In the genomic region with DNA sequence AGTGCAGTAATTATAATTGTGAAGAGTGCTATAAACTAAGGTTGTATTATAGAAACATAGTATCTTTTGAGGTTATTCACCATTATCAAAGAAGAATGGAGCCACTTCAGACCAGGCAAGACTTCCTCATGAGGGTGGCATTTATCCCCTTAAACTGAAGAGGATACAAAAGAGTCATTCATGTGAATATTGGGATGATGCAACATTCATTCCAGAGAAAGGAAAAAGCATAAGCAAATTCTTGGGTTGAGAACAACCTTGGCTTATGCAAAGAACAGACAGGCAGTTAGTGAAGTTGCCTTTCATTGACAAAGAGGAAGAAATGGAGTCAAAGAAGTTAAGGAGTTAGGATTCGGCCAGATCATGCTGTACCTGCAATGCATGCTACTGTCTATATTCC, we compare ENCODE assay signal across 22 cellular contexts.
DNase-seq lines count a peak whose midpoint lies in the region; ATAC-seq, FAIRE-seq and TF ChIP-seq lines count a peak whose summit lies in the region.
"Had no signal": no experiment of that assay in that cellular context is flagged by ENCODE, and none has a peak within 500 bp of the region (broad histone marks: within the 10 kb centered on the region; RNA-seq: fewer than 3 reads in every experiment).

No MANE protein-coding gene starts in this region.

- no peaks in the 10 kb centered on the region for H3K4me1 ChIP-seq in HepG2 (ENCODE audit: insufficient read depth, low read length)
- no peaks in the 10 kb centered on the region for H3K4me1 ChIP-seq in right lobe of liver
- H3K4me1 ChIP-seq: BLaER1 treated with 17β-estradiol and CSF1 and Interleukin-3, amounts not matched to agents 10 nM and 100 nM had no signal

- CTCF ChIA-PET in HepG2 (lab: Yijun Ruan, JAX; ENCODE audit: low intra/inter-chr PET ratio, low total read pairs) = no interaction called here

- no peaks in the 10 kb centered on the region for H3K79me2 ChIP-seq in HepG2 (ENCODE audit: insufficient read depth, low read length)

- no peaks in the 10 kb centered on the region for H4K20me1 ChIP-seq in HepG2 (ENCODE audit: insufficient read depth, low read length)
- H4K20me1 ChIP-seq: BLaER1 treated with 17β-estradiol and CSF1 and Interleukin-3, amounts not matched to agents 10 nM and 100 nM had no signal

- TF ChIP-seq EP300 in HepG2 (IDR thresholded peaks at IDR 0.05; ENCODE audit: low read depth in 2 of 2, low read length in 2 of 2) = no peak
- TF ChIP-seq EP300 in HepG2 (CRISPR knock-in tag; IDR thresholded peaks at IDR 0.05; ENCODE audit: borderline replicate concordance) = no peak

- H3K9me3 ChIP-seq in HepG2 (ENCODE audit: low read length) = peaks cover 21% of the 10 kb centered on the region
- no peaks in the 10 kb centered on the region for H3K9me3 ChIP-seq in right lobe of liver
- H3K9me3 ChIP-seq: BLaER1 treated with 17β-estradiol and CSF1 and Interleukin-3, amounts not matched to agents 10 nM and 100 nM; MG63 had no signal

- H3K4me3 ChIP-seq in HepG2 (replicated peaks in 1 of 3; ENCODE audit: insufficient read depth in 1 of 3, low read depth in 2 of 3, low read length in 3 of 3) (no peak overlapping the region), right lobe of liver (no peak overlapping the region)
- H3K4me3 ChIP-seq: BLaER1 treated with 17β-estradiol and CSF1 and Interleukin-3, amounts not matched to agents 10 nM and 100 nM; MG63 had no signal

- FAIRE-seq in HepG2 (lab: Jason Lieb, UNC) (no peak), HTR-8/SVneo (lab: Jason Lieb, UNC) (no peak)
- FAIRE-seq: GM12892, RCC 7860 had no signal

- TF ChIP-seq CTCF in HepG2 (CRISPR knock-in tag; IDR thresholded peaks at IDR 0.05) = no peak
- TF ChIP-seq CTCF in right lobe of liver (IDR thresholded peaks at IDR 0.05) = no peak

- TF ChIP-seq POLR2A in HepG2 (IDR thresholded peaks at IDR 0.05; ENCODE audit: insufficient read depth in 1 of 2, low read depth in 2 of 2, low read length in 2 of 2) (no peak), right lobe of liver (IDR thresholded peaks at IDR 0.05) (no peak)

- WGBS in HepG2 (ENCODE audit: low lambda C conversion rate) = 4% methylated on average over 1 of the region's 1 CpG
- 64% methylated on average over 1 of the region's 1 CpG for WGBS in right lobe of liver (ENCODE audit: insufficient coverage, low coverage, low lambda C conversion rate, missing lambda C conversion rate)

- no peak overlapping the region for H2AFZ ChIP-seq in HepG2 (ENCODE audit: low read length)

- no peak overlapping the region for H3K27ac ChIP-seq in HepG2 (ENCODE audit: extremely low read length, insufficient read depth, low read length)
- no peak overlapping the region for H3K27ac ChIP-seq in right lobe of liver
- H3K27ac ChIP-seq: BLaER1 treated with 17β-estradiol and CSF1 and Interleukin-3, amounts not matched to agents 10 nM and 100 nM had no signal

- DNase-seq in HepG2 (ENCODE audit: low spot score) (no peak), right lobe of liver (no peak), SK-MEL-5 (ENCODE audit: low read depth, low spot score) (peak; percentile 95), kidney tubule cell (ENCODE audit: low spot score) (peak; percentile 14), HTR-8/SVneo (ENCODE audit: insufficient read length, low spot score) (no peak)
- DNase-seq: AML-193; CD4-positive, alpha-beta T cell; DMS 273 treated with DMSO at 0.1 percent for 48 hours; DND-41; H7; KG1; MG63; NCI-H2029; NCI-H2227 treated with DMSO at 0.1 percent for 48 hours; NCI-H774; SIG-M5 had no signal

- ATAC-seq in HepG2 = no peak
- no peak for ATAC-seq in right lobe of liver
- ATAC-seq in GM21717 (IDR thresholded peaks at IDR 0.05; ENCODE audit: unreplicated experiment) = no peak
- ATAC-seq in HG02642 (IDR thresholded peaks at IDR 0.05; ENCODE audit: poor library complexity, unreplicated experiment) = no peak
- ATAC-seq: SK-N-SH treated with all-trans-retinoic acid at 6 μM for 48 hours had no signal

- no peaks in the 10 kb centered on the region for H3K36me3 ChIP-seq in HepG2 (replicated peaks in 1 of 2; ENCODE audit: control insufficient read depth in 1 of 2, insufficient read depth in 2 of 2, low read length in 2 of 2)
- no peaks in the 10 kb centered on the region for H3K36me3 ChIP-seq in right lobe of liver
- H3K36me3 ChIP-seq: BLaER1 treated with 17β-estradiol and CSF1 and Interleukin-3, amounts not matched to agents 10 nM and 100 nM; MG63 had no signal

- no peak for TF ChIP-seq RAD21 in HepG2 (CRISPR knock-in tag; IDR thresholded peaks at IDR 0.05)

- no TSS peak for BruUV-seq in HepG2 (replicated peaks; lab: Mats Ljungman, UMichigan)

- in situ Hi-C loops in HepG2 (cut with HindIII; ENCODE audit: extremely low pct_ligation_motif_present, low pct_unique_long_range_greater_than_20kb) (no loop called here), SK-MEL-5 (cut with HindIII; ENCODE audit: low pct_unique_long_range_greater_than_20kb, low sequenced_read_pairs) (no loop called here)

- H3K27me3 ChIP-seq in HepG2 (ENCODE audit: control insufficient read depth in 1 of 2, insufficient read depth in 2 of 2, low read length in 2 of 2) = no peaks in the 10 kb centered on the region
- no peaks in the 10 kb centered on the region for H3K27me3 ChIP-seq in right lobe of liver
- H3K27me3 ChIP-seq: BLaER1 treated with 17β-estradiol and CSF1 and Interleukin-3, amounts not matched to agents 10 nM and 100 nM; MG63 had no signal

- H3K9ac ChIP-seq in HepG2 (ENCODE audit: insufficient read depth, low read depth, low read length) = no peak overlapping the region
- H3K9ac ChIP-seq: BLaER1 treated with 17β-estradiol and CSF1 and Interleukin-3, amounts not matched to agents 10 nM and 100 nM had no signal

- intact Hi-C loops in HepG2 (cut with micrococcal nuclease; ENCODE audit: unreplicated experiment) = no loop called here
- intact Hi-C loops in right lobe of liver (cut with DNase I) = no loop called here

- POLR2A ChIA-PET in HepG2 (lab: Yijun Ruan, JAX) = no interaction called here

- H3K4me2 ChIP-seq in HepG2 (ENCODE audit: low read depth, low read length) = no peak overlapping the region
- H3K4me2 ChIP-seq: BLaER1 treated with 17β-estradiol and CSF1 and Interleukin-3, amounts not matched to agents 10 nM and 100 nM had no signal

TF ChIP-seq in HepG2, 621 proteins besides CTCF, POLR2A, EP300 and RAD21:
- peak; percentile 35; the same call in 1 of the 2 replicates for TF ChIP-seq ATF7 (IDR thresholded peaks at IDR 0.05)
- TF ChIP-seq ATF7 (CRISPR knock-in tag; IDR thresholded peaks at IDR 0.05) = no peak
- TF ChIP-seq ZNF577 (CRISPR knock-in tag; IDR thresholded peaks at IDR 0.05; ENCODE audit: borderline replicate concordance, low read depth) = no peak
- TF ChIP-seq CEBPB (IDR thresholded peaks at IDR 0.05; ENCODE audit: borderline replicate concordance, low read depth, low read length) = peak; percentile 24; the same call in 1 of the 2 replicates
- TF ChIP-seq, protein P1, sequence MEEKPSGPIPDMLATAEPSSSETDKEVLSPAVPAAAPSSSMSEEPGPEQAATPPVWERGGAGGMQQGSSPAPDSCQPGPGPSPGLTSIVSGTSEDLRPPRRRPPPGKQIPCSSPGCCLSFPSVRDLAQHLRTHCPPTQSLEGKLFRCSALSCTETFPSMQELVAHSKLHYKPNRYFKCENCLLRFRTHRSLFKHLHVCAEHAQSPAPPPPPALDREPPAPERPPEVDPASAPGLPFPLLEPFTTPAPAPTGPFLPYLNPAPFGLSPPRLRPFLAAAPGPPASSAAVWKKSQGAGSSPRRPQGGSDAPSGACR (CRISPR knock-in tag; IDR thresholded peaks at IDR 0.05) = no peak

Comparison
In these comparisons a context has a peak if more than half of its experiments do, and no peak if none do; other contexts are left out.
1. DNase-seq: peak in SK-MEL-5 (single experiment) and kidney tubule cell (single experiment); none in HepG2 (single experiment), right lobe of liver (0 of 3) and HTR-8/SVneo (single experiment).